Comparison of ENCODE assay signal across 21 cellular contexts in genomic region chr3:73098873-73099272, GRCh38.
"Had no signal": no experiment of that assay in that cellular context is flagged by ENCODE, and none has a peak within 500 bp of the region (broad histone marks: within the 10 kb centered on the region; RNA-seq: fewer than 3 reads in every experiment).

No MANE protein-coding gene starts in this region.

- DNase-seq: activated CD4-positive, alpha-beta T cell treated with anti-CD3 and anti-CD28 coated beads, Interleukin-2, amount 50 U/mL, for 1 hour; activated CD4-positive, CD25-positive, alpha-beta regulatory T cell; activated CD8-positive, alpha-beta memory T cell treated with anti-CD3 and anti-CD28 coated beads, Interleukin-2, amount 50 U/mL, for 4 hours; activated naive CD4-positive, alpha-beta T cell treated with anti-CD3 and anti-CD28 coated beads, Interleukin-2, amount 10 ng/mL, durations not matched to agents 7 days and 5 days; activated T-cell treated with anti-CD3 and anti-CD28 coated beads, Interleukin-2, amount 50 U/mL, for 4 hours; foreskin keratinocyte; hippocampal formation; left colon; midbrain; nucleus accumbens; posterior cingulate gyrus; retina; spleen; stimulated activated CD4-positive, alpha-beta T cell treated with anti-CD3 and anti-CD28 coated beads, Interleukin-4, amount 100 ng/mL, for 4 hours; upper lobe of right lung had no signal

- H3K9me3 ChIP-seq: ascending aorta, thoracic aorta, upper lobe of right lung had no signal

- H3K4me1 ChIP-seq: ascending aorta, foreskin keratinocyte had no signal

- H3K36me3 ChIP-seq: ascending aorta, spleen, thoracic aorta, upper lobe of right lung had no signal

- H3K4me3 Mint-ChIP-seq: activated naive CD4-positive, alpha-beta T cell treated with anti-CD3 and anti-CD28 coated beads, Interleukin-2, amount 10 ng/mL, durations not matched to agents 7 days and 5 days; activated T-cell treated with anti-CD3 and anti-CD28 coated beads, Interleukin-2, amount 50 U/mL, for 4 hours; nephron; stimulated activated memory B cell treated with anti-CD40 and anti-IgM and Interleukin-4, amounts not matched to agents 10 μg/mL and 1 μg/mL and 100 μg/mL, for 72 hours had no signal

- H3K27ac Mint-ChIP-seq: activated naive CD4-positive, alpha-beta T cell treated with anti-CD3 and anti-CD28 coated beads, Interleukin-2, amount 10 ng/mL, durations not matched to agents 7 days and 5 days; nephron; stimulated activated memory B cell treated with anti-CD40 and anti-IgM and Interleukin-4, amounts not matched to agents 10 μg/mL and 1 μg/mL and 100 μg/mL, for 72 hours had no signal

- H3K4me3 ChIP-seq: ascending aorta, coronary artery, lung, spleen, thoracic aorta, upper lobe of right lung had no signal

- H3K27ac ChIP-seq: ascending aorta, coronary artery, foreskin keratinocyte, spleen, thoracic aorta, upper lobe of right lung had no signal

- ATAC-seq: activated T-cell treated with anti-CD3 and anti-CD28 coated beads, Interleukin-2, amount 50 U/mL, for 4 hours; foreskin keratinocyte; left colon; stimulated activated memory B cell treated with anti-CD40 and anti-IgM and Interleukin-4, amounts not matched to agents 10 μg/mL and 1 μg/mL and 100 μg/mL, for 72 hours; upper lobe of right lung had no signal

- H3K27me3 ChIP-seq: ascending aorta, foreskin keratinocyte, upper lobe of right lung had no signal

- H3K9me3 Mint-ChIP-seq: activated naive CD4-positive, alpha-beta T cell treated with anti-CD3 and anti-CD28 coated beads, Interleukin-2, amount 10 ng/mL, durations not matched to agents 7 days and 5 days; nephron; stimulated activated memory B cell treated with anti-CD40 and anti-IgM and Interleukin-4, amounts not matched to agents 10 μg/mL and 1 μg/mL and 100 μg/mL, for 72 hours had no signal

- H3K36me3 Mint-ChIP-seq: activated naive CD4-positive, alpha-beta T cell treated with anti-CD3 and anti-CD28 coated beads, Interleukin-2, amount 10 ng/mL, durations not matched to agents 7 days and 5 days; stimulated activated memory B cell treated with anti-CD40 and anti-IgM and Interleukin-4, amounts not matched to agents 10 μg/mL and 1 μg/mL and 100 μg/mL, for 72 hours had no signal
